8 cellular contexts compared by ENCODE assay signal in the genomic region with DNA sequence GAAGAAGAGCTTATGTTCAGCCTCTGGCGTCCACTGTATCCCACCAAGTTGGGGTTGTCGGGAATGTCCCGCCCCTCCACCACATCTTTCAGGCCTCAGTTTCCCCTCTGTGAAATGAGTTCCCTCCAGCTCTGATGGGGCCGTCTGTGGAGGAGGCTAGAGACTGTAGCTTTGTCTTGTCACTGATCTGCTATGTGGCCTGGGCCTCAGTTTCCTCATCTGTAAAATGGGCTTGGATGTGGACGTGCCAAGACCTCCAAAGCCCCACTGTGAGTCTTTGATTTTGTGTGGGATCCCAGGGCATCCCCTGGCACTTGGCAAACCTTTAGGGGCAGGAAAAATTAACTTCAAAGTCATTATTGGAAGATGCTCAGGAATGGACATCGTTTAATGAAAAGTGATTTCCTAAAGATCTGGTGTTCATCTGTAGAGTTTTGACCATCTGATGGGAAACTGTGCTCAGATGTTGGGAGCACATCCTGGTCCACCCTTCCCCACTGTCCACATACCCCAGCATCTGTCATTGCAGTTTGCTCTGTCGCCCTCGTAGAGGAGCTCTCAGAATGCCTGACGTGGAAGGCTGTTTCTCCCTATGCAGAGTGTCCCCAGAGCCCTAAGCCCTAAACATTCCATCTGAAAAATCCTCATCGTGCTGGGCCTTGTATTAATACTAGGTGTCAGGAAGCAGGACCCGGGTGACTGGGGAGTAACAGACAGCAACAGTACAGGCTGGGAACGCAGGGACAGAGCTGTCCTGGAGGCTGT. TPM values are rescaled to one million over a fixed set of nuclear protein-coding genes. Genes with fewer than 3 reads are reported as not detected.
DNase-seq lines count a peak whose midpoint lies in the region; ATAC-seq and TF ChIP-seq lines count a peak whose summit lies in the region.

No MANE protein-coding gene starts in this region.

- H3K9me3 Mint-ChIP-seq in activated CD4-positive, alpha-beta T cell treated with anti-CD3 and anti-CD28 coated beads, Interleukin-2, amount 10 ng/mL, durations not matched to agents 7 days and 5 days = no peaks in the 10 kb centered on the region
- H3K9me3 Mint-ChIP-seq in activated CD4-positive, alpha-beta memory T cell treated with anti-CD3 and anti-CD28 coated beads for 36 hours = no peaks in the 10 kb centered on the region

- peaks cover 0 to 2% (median 0%) of the 10 kb centered on the region in 4 donors for H3K4me1 ChIP-seq in right lobe of liver

- H3K9me3 ChIP-seq in right lobe of liver = no peaks in the 10 kb centered on the region

- CTCF ChIA-PET in activated CD4-positive, alpha-beta T cell treated with anti-CD3 and anti-CD28 coated beads, Interleukin-2, amount 10 ng/mL, durations not matched to agents 7 days and 5 days (lab: Charles Lee) = interaction anchor here (1.0 to 2.8 kb wide), 6 partner anchors 15 to 31 kb away, joined by 3 to 9 read pairs (median 4); partner anchors contain the start of gene SLC6A6
- CTCF ChIA-PET in activated CD4-positive, alpha-beta memory T cell treated with anti-CD3 and anti-CD28 coated beads for 36 hours (lab: Charles Lee) = interaction anchor here (0.9 to 2.6 kb wide), 6 partner anchors 9 to 170 kb away, joined by 3 to 9 read pairs (median 4); partner anchors contain the start of gene SLC6A6

- POLR2A ChIA-PET in activated CD4-positive, alpha-beta T cell treated with anti-CD3 and anti-CD28 coated beads, Interleukin-2, amount 10 ng/mL, durations not matched to agents 7 days and 5 days (lab: Charles Lee) = interaction anchor here (0.6 to 3.4 kb wide), 3 partner anchors 10 to 166 kb away, joined by 3 to 12 read pairs (median 3); partner anchors contain the start of gene SLC6A6
- POLR2A ChIA-PET in activated CD4-positive, alpha-beta memory T cell treated with anti-CD3 and anti-CD28 coated beads for 36 hours (lab: Charles Lee) = interaction anchor here (1.2 to 4.5 kb wide), 4 partner anchors 16 to 32 kb away, joined by 3 to 50 read pairs (median 14); partner anchors contain the start of gene SLC6A6

- no peak for DNase-seq in activated CD4-positive, alpha-beta T cell treated with anti-CD3 and anti-CD28 coated beads, Interleukin-2, amount 10 ng/mL, durations not matched to agents 7 days and 5 days
- no peak for DNase-seq in activated CD4-positive, alpha-beta T cell treated with anti-CD3 and anti-CD28 coated beads for 48 hours
- no peak for DNase-seq in activated CD4-positive, alpha-beta memory T cell treated with anti-CD3 and anti-CD28 coated beads for 36 hours
- DNase-seq in right lobe of liver (no peak), NCI-H1105 treated with DMSO at 0.1 percent for 48 hours (lab: John Stamatoyannopoulos, UW) (no peak), 8988T (no peak), NCI-H187 treated with DMSO at 0.1 percent for 48 hours (lab: John Stamatoyannopoulos, UW) (no peak)

- H3K4me1 Mint-ChIP-seq in activated CD4-positive, alpha-beta T cell treated with anti-CD3 and anti-CD28 coated beads, Interleukin-2, amount 10 ng/mL, durations not matched to agents 7 days and 5 days = peaks cover 96% of the 10 kb centered on the region
- H3K4me1 Mint-ChIP-seq in activated CD4-positive, alpha-beta memory T cell treated with anti-CD3 and anti-CD28 coated beads for 36 hours (ENCODE audit: low read depth) = peaks cover 89% of the 10 kb centered on the region

- 61% methylated on average over 6 of the region's 12 CpGs for WGBS in right lobe of liver (ENCODE audit: insufficient coverage, low coverage, low lambda C conversion rate, missing lambda C conversion rate)

- H3K36me3 Mint-ChIP-seq in activated CD4-positive, alpha-beta T cell treated with anti-CD3 and anti-CD28 coated beads, Interleukin-2, amount 10 ng/mL, durations not matched to agents 7 days and 5 days (ENCODE audit: low read depth) = peaks cover 4% of the 10 kb centered on the region
- H3K36me3 Mint-ChIP-seq in activated CD4-positive, alpha-beta memory T cell treated with anti-CD3 and anti-CD28 coated beads for 36 hours = no peaks in the 10 kb centered on the region

- TF ChIP-seq CTCF in right lobe of liver (IDR thresholded peaks at IDR 0.05) = no peak

- intact Hi-C loops in activated CD4-positive, alpha-beta memory T cell treated with anti-CD3 and anti-CD28 coated beads for 36 hours (cut with micrococcal nuclease) = loop anchor here (10.0 kb wide), 2 partner anchors 514 to 1416 kb away; partner anchors contain the start of gene NR2C2
- intact Hi-C loops in right lobe of liver (cut with DNase I) = no loop called here

- no peak for ATAC-seq in right lobe of liver

- H3K27ac ChIP-seq in right lobe of liver (peak overlapping the region; percentile 36 to 55 (median 40)), temporal lobe (ENCODE audit: low read depth, low read length) (peak overlapping the region; percentile 66)

- peaks cover 0 to 9% of the 10 kb centered on the region in 2 donors for H3K27me3 ChIP-seq in right lobe of liver

- H3K27ac Mint-ChIP-seq in activated CD4-positive, alpha-beta T cell treated with anti-CD3 and anti-CD28 coated beads, Interleukin-2, amount 10 ng/mL, durations not matched to agents 7 days and 5 days = peak overlapping the region; percentile 96
- peak overlapping the region; percentile 92 for H3K27ac Mint-ChIP-seq in activated CD4-positive, alpha-beta memory T cell treated with anti-CD3 and anti-CD28 coated beads for 36 hours

- H3K4me3 Mint-ChIP-seq in activated CD4-positive, alpha-beta T cell treated with anti-CD3 and anti-CD28 coated beads, Interleukin-2, amount 10 ng/mL, durations not matched to agents 7 days and 5 days = peak overlapping the region; percentile 72
- H3K4me3 Mint-ChIP-seq in activated CD4-positive, alpha-beta memory T cell treated with anti-CD3 and anti-CD28 coated beads for 36 hours = peak overlapping the region; percentile 62

- TF ChIP-seq POLR2A in right lobe of liver (IDR thresholded peaks at IDR 0.05) = no peak

- H3K4me3 ChIP-seq in right lobe of liver = no peak overlapping the region

- no peaks in the 10 kb centered on the region for H3K36me3 ChIP-seq in right lobe of liver

- no peaks in the 10 kb centered on the region for H3K27me3 Mint-ChIP-seq in activated CD4-positive, alpha-beta T cell treated with anti-CD3 and anti-CD28 coated beads, Interleukin-2, amount 10 ng/mL, durations not matched to agents 7 days and 5 days
- H3K27me3 Mint-ChIP-seq in activated CD4-positive, alpha-beta memory T cell treated with anti-CD3 and anti-CD28 coated beads for 36 hours = no peaks in the 10 kb centered on the region

RNA-seq across cellular contexts. Expression of gene SLC6A6, which starts 28.5 kb away (rescaled TPM):
- 10 to 100 TPM; 42.0 to 43.1 TPM for total RNA-seq in activated CD4-positive, alpha-beta T cell treated with anti-CD3 and anti-CD28 coated beads, Interleukin-2, amount 10 ng/mL, durations not matched to agents 7 days and 5 days
- total RNA-seq in activated CD4-positive, alpha-beta memory T cell treated with anti-CD3 and anti-CD28 coated beads for 36 hours = 10 to 100 TPM; 44.0 to 45.1 TPM
- total RNA-seq in right lobe of liver (1 to 10 TPM; 1.5 to 8.2 (median 4.1) TPM), temporal lobe (12.5 TPM)
